In the genomic region with DNA sequence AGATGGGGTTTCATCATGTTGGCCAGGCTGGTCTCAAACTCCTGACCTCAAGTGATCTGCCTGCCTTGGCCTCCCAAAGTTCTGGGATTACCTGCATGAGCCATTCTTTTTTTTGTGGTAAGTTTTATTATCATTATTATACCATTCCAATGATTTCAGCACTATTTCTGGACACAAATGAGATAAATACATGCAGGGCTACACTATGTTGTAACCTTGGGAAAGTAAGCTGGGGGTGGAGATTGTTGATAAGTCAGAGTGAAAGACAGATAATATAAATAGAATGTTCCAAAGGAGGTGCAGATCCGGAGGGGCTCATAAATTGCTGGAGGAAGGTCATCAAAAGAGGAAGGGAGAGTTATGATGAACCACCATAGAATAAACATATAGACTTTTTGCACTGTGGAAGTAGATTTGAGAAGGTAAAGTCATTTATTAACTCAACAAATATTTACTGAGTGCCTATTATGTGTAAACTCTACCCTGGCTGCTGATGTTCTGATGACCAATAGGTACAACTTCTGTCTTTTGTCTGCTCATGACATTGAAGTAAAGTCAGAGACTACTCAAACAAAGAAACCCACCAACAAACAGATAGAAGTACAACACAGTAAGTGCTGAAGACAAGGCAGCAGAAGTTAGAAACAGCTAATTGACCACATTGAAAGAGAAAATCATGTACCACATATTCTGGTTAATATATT, we compare ENCODE assay signal across 1 cellular context.
TF ChIP-seq lines count a peak whose summit lies in the region.

No MANE protein-coding gene starts in this region.

TF ChIP-seq in HepG2, 621 proteins besides CTCF, POLR2A, EP300 and RAD21 (continued from another document):
- TF ChIP-seq, protein P1, sequence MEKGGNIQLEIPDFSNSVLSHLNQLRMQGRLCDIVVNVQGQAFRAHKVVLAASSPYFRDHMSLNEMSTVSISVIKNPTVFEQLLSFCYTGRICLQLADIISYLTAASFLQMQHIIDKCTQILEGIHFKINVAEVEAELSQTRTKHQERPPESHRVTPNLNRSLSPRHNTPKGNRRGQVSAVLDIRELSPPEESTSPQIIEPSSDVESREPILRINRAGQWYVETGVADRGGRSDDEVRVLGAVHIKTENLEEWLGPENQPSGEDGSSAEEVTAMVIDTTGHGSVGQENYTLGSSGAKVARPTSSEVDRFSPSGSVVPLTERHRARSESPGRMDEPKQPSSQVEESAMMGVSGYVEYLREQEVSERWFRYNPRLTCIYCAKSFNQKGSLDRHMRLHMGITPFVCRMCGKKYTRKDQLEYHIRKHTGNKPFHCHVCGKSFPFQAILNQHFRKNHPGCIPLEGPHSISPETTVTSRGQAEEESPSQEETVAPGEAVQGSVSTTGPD (CRISPR knock-in tag; IDR thresholded peaks at IDR 0.05) = no peak
- TF ChIP-seq, protein P2, sequence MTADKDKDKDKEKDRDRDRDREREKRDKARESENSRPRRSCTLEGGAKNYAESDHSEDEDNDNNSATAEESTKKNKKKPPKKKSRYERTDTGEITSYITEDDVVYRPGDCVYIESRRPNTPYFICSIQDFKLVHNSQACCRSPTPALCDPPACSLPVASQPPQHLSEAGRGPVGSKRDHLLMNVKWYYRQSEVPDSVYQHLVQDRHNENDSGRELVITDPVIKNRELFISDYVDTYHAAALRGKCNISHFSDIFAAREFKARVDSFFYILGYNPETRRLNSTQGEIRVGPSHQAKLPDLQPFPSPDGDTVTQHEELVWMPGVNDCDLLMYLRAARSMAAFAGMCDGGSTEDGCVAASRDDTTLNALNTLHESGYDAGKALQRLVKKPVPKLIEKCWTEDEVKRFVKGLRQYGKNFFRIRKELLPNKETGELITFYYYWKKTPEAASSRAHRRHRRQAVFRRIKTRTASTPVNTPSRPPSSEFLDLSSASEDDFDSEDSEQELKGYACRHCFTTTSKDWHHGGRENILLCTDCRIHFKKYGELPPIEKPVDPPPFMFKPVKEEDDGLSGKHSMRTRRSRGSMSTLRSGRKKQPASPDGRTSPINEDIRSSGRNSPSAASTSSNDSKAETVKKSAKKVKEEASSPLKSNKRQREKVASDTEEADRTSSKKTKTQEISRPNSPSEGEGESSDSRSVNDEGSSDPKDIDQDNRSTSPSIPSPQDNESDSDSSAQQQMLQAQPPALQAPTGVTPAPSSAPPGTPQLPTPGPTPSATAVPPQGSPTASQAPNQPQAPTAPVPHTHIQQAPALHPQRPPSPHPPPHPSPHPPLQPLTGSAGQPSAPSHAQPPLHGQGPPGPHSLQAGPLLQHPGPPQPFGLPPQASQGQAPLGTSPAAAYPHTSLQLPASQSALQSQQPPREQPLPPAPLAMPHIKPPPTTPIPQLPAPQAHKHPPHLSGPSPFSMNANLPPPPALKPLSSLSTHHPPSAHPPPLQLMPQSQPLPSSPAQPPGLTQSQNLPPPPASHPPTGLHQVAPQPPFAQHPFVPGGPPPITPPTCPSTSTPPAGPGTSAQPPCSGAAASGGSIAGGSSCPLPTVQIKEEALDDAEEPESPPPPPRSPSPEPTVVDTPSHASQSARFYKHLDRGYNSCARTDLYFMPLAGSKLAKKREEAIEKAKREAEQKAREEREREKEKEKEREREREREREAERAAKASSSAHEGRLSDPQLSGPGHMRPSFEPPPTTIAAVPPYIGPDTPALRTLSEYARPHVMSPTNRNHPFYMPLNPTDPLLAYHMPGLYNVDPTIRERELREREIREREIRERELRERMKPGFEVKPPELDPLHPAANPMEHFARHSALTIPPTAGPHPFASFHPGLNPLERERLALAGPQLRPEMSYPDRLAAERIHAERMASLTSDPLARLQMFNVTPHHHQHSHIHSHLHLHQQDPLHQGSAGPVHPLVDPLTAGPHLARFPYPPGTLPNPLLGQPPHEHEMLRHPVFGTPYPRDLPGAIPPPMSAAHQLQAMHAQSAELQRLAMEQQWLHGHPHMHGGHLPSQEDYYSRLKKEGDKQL (CRISPR knock-in tag; IDR thresholded peaks at IDR 0.05; ENCODE audit: low read depth) = peak; percentile 49; the same call in 1 of the 2 replicates
- TF ChIP-seq MED1 (CRISPR knock-in tag; IDR thresholded peaks at IDR 0.05) = peak; percentile 25; the same call in 1 of the 2 replicates
- TF ChIP-seq, protein P3, sequence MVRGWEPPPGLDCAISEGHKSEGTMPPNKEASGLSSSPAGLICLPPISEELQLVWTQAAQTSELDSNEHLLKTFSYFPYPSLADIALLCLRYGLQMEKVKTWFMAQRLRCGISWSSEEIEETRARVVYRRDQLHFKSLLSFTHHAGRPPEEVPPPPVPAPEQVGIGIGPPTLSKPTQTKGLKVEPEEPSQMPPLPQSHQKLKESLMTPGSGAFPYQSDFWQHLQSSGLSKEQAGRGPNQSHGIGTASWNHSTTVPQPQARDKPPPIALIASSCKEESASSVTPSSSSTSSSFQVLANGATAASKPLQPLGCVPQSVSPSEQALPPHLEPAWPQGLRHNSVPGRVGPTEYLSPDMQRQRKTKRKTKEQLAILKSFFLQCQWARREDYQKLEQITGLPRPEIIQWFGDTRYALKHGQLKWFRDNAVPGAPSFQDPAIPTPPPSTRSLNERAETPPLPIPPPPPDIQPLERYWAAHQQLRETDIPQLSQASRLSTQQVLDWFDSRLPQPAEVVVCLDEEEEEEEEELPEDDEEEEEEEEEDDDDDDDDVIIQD (CRISPR knock-in tag; IDR thresholded peaks at IDR 0.05; ENCODE audit: low read depth) = 0 out of 2 replicates have a peak, but pooled peaks have one; percentile 13
- no peak for TF ChIP-seq ZSCAN20 (CRISPR knock-in tag; IDR thresholded peaks at IDR 0.05; ENCODE audit: borderline replicate concordance)
- TF ChIP-seq, protein P4, sequence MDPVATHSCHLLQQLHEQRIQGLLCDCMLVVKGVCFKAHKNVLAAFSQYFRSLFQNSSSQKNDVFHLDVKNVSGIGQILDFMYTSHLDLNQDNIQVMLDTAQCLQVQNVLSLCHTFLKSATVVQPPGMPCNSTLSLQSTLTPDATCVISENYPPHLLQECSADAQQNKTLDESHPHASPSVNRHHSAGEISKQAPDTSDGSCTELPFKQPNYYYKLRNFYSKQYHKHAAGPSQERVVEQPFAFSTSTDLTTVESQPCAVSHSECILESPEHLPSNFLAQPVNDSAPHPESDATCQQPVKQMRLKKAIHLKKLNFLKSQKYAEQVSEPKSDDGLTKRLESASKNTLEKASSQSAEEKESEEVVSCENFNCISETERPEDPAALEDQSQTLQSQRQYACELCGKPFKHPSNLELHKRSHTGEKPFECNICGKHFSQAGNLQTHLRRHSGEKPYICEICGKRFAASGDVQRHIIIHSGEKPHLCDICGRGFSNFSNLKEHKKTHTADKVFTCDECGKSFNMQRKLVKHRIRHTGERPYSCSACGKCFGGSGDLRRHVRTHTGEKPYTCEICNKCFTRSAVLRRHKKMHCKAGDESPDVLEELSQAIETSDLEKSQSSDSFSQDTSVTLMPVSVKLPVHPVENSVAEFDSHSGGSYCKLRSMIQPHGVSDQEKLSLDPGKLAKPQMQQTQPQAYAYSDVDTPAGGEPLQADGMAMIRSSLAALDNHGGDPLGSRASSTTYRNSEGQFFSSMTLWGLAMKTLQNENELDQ (CRISPR knock-in tag; IDR thresholded peaks at IDR 0.05; ENCODE audit: borderline replicate concordance) = no peak
- peak; percentile 64 for TF ChIP-seq GATAD2A (CRISPR knock-in tag; IDR thresholded peaks at IDR 0.05)
- TF ChIP-seq, protein P5, sequence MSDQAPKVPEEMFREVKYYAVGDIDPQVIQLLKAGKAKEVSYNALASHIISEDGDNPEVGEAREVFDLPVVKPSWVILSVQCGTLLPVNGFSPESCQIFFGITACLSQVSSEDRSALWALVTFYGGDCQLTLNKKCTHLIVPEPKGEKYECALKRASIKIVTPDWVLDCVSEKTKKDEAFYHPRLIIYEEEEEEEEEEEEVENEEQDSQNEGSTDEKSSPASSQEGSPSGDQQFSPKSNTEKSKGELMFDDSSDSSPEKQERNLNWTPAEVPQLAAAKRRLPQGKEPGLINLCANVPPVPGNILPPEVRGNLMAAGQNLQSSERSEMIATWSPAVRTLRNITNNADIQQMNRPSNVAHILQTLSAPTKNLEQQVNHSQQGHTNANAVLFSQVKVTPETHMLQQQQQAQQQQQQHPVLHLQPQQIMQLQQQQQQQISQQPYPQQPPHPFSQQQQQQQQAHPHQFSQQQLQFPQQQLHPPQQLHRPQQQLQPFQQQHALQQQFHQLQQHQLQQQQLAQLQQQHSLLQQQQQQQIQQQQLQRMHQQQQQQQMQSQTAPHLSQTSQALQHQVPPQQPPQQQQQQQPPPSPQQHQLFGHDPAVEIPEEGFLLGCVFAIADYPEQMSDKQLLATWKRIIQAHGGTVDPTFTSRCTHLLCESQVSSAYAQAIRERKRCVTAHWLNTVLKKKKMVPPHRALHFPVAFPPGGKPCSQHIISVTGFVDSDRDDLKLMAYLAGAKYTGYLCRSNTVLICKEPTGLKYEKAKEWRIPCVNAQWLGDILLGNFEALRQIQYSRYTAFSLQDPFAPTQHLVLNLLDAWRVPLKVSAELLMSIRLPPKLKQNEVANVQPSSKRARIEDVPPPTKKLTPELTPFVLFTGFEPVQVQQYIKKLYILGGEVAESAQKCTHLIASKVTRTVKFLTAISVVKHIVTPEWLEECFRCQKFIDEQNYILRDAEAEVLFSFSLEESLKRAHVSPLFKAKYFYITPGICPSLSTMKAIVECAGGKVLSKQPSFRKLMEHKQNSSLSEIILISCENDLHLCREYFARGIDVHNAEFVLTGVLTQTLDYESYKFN (CRISPR knock-in tag; conservative IDR thresholded peaks at IDR 0.05) = peak; percentile 61
- TF ChIP-seq ZC3H4 (CRISPR knock-in tag; IDR thresholded peaks at IDR 0.05; ENCODE audit: borderline replicate concordance) = no peak
- TF ChIP-seq ZNF331 (CRISPR knock-in tag; IDR thresholded peaks at IDR 0.05) = no peak
- TF ChIP-seq NR2F6 (IDR thresholded peaks at IDR 0.05) = 0 out of 2 replicates have a peak, but pooled peaks have one; percentile 8
- no peak for TF ChIP-seq NR2F6 (CRISPR knock-in tag; IDR thresholded peaks at IDR 0.05)
- TF ChIP-seq, protein P6, sequence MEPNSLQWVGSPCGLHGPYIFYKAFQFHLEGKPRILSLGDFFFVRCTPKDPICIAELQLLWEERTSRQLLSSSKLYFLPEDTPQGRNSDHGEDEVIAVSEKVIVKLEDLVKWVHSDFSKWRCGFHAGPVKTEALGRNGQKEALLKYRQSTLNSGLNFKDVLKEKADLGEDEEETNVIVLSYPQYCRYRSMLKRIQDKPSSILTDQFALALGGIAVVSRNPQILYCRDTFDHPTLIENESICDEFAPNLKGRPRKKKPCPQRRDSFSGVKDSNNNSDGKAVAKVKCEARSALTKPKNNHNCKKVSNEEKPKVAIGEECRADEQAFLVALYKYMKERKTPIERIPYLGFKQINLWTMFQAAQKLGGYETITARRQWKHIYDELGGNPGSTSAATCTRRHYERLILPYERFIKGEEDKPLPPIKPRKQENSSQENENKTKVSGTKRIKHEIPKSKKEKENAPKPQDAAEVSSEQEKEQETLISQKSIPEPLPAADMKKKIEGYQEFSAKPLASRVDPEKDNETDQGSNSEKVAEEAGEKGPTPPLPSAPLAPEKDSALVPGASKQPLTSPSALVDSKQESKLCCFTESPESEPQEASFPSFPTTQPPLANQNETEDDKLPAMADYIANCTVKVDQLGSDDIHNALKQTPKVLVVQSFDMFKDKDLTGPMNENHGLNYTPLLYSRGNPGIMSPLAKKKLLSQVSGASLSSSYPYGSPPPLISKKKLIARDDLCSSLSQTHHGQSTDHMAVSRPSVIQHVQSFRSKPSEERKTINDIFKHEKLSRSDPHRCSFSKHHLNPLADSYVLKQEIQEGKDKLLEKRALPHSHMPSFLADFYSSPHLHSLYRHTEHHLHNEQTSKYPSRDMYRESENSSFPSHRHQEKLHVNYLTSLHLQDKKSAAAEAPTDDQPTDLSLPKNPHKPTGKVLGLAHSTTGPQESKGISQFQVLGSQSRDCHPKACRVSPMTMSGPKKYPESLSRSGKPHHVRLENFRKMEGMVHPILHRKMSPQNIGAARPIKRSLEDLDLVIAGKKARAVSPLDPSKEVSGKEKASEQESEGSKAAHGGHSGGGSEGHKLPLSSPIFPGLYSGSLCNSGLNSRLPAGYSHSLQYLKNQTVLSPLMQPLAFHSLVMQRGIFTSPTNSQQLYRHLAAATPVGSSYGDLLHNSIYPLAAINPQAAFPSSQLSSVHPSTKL (CRISPR knock-in tag; IDR thresholded peaks at IDR 0.05) = peak; percentile 82
- TF ChIP-seq ZNF205 (CRISPR knock-in tag; IDR thresholded peaks at IDR 0.05) = 0 out of 2 replicates have a peak, but pooled peaks have one; percentile 28
- no peak for TF ChIP-seq HNRNPLL (IDR thresholded peaks at IDR 0.05; ENCODE audit: low read depth, low read length, poor library complexity, severe bottlenecking)
- TF ChIP-seq SOX6 (IDR thresholded peaks at IDR 0.05) = no peak
- peak; percentile 83 for TF ChIP-seq SOX6 (CRISPR knock-in tag; IDR thresholded peaks at IDR 0.05)
- no peak for TF ChIP-seq ZNF607 (CRISPR knock-in tag; IDR thresholded peaks at IDR 0.05; ENCODE audit: borderline replicate concordance)
- TF ChIP-seq HOXD1 (CRISPR knock-in tag; IDR thresholded peaks at IDR 0.05) = no peak
- no peak for TF ChIP-seq SP140L (CRISPR knock-in tag; IDR thresholded peaks at IDR 0.05; ENCODE audit: borderline replicate concordance)
- TF ChIP-seq, protein P7, sequence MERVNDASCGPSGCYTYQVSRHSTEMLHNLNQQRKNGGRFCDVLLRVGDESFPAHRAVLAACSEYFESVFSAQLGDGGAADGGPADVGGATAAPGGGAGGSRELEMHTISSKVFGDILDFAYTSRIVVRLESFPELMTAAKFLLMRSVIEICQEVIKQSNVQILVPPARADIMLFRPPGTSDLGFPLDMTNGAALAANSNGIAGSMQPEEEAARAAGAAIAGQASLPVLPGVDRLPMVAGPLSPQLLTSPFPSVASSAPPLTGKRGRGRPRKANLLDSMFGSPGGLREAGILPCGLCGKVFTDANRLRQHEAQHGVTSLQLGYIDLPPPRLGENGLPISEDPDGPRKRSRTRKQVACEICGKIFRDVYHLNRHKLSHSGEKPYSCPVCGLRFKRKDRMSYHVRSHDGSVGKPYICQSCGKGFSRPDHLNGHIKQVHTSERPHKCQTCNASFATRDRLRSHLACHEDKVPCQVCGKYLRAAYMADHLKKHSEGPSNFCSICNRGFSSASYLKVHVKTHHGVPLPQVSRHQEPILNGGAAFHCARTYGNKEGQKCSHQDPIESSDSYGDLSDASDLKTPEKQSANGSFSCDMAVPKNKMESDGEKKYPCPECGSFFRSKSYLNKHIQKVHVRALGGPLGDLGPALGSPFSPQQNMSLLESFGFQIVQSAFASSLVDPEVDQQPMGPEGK (CRISPR knock-in tag; IDR thresholded peaks at IDR 0.05) = no peak
- TF ChIP-seq ZFP1 (CRISPR knock-in tag; IDR thresholded peaks at IDR 0.05) = no peak
- TF ChIP-seq ELF3 (CRISPR knock-in tag; IDR thresholded peaks at IDR 0.05) = peak; percentile 40; the same call in 1 of the 2 replicates
- TF ChIP-seq ISL2 (CRISPR knock-in tag; IDR thresholded peaks at IDR 0.05) = 0 out of 2 replicates have a peak, but pooled peaks have one; percentile 32
TF ChIP-seq in HepG2: peak in this region for 22.
